13 cellular contexts compared by ENCODE assay signal in genomic region chr14:68619805-68620574, GRCh38.
DNase-seq lines count a peak whose midpoint lies in the region; ATAC-seq and TF ChIP-seq lines count a peak whose summit lies in the region.
"Had no signal": no experiment of that assay in that cellular context is flagged by ENCODE, and none has a peak within 500 bp of the region (broad histone marks: within the 10 kb centered on the region; RNA-seq: fewer than 3 reads in every experiment).

No MANE protein-coding gene starts in this region.

- intact Hi-C loops in Caco-2 (cut with micrococcal nuclease; ENCODE audit: unreplicated experiment) (loop anchor here (1.0 kb wide), 1 partner anchor 8 kb away; no protein-coding TSS in a partner anchor), PC-3 (cut with micrococcal nuclease) (no loop called here)

- H3K27ac ChIP-seq in PC-3 (ENCODE audit: low read length) (peak overlapping the region; percentile 48), fibroblast of lung (ENCODE audit: insufficient read depth, low read length) (no peak overlapping the region), mesodermal cell (ENCODE audit: low read depth, low read length, severe bottlenecking) (peak overlapping the region; percentile 76)
- H3K27ac ChIP-seq: upper lobe of left lung had no signal

- H3K9ac ChIP-seq in PC-3 (ENCODE audit: low read length) (no peak overlapping the region), fibroblast of lung (ENCODE audit: insufficient read depth, low read length) (no peak overlapping the region)

- peak overlapping the region; percentile 46 for H3K4me3 Mint-ChIP-seq in Caco-2 (ENCODE audit: unreplicated experiment)
- H3K4me3 Mint-ChIP-seq: nephron had no signal

- H3K79me2 ChIP-seq in PC-3 (ENCODE audit: low read length): no peaks in the 10 kb centered on the region
- no peaks in the 10 kb centered on the region for H3K79me2 ChIP-seq in fibroblast of lung (ENCODE audit: control insufficient read depth, insufficient read depth, low read length)

- BruUV-seq in Caco-2 (replicated peaks; lab: Mats Ljungman, UMichigan): TSS peak; percentile 86
- no TSS peak for BruUV-seq in PC-3 (replicated peaks; lab: Mats Ljungman, UMichigan)

- peaks cover 31% of the 10 kb centered on the region for H3K9me3 Mint-ChIP-seq in Caco-2 (ENCODE audit: unreplicated experiment)

- H3K27ac Mint-ChIP-seq in Caco-2 (ENCODE audit: unreplicated experiment): peak overlapping the region; percentile 93

- CTCF ChIA-PET in Caco-2 (lab: Charles Lee): no interaction called here
- CTCF ChIA-PET in PC-3 (lab: Charles Lee): no interaction called here

- H3K9me3 ChIP-seq in Caco-2 (peaks cover 36% of the 10 kb centered on the region), PC-3 (ENCODE audit: low read length) (peaks cover 22% of the 10 kb centered on the region), fibroblast of lung (ENCODE audit: control insufficient read depth, insufficient read depth, low read depth, low read length) (no peaks in the 10 kb centered on the region), mesodermal cell (ENCODE audit: control insufficient read depth, low read length) (peaks cover 25% of the 10 kb centered on the region)

- DNase-seq in Caco-2 (peak; percentile 80 to 91), PC-3 (peak; percentile 61), fibroblast of lung (ENCODE audit: low read depth in 2 of 2) (peak; percentile 44 to 63), GDM1 (lab: John Stamatoyannopoulos, UW) (no peak), COLO668 (lab: John Stamatoyannopoulos, UW; ENCODE audit: unreplicated experiment) (no peak), NCI-H2029 (lab: John Stamatoyannopoulos, UW) (no peak)
- DNase-seq: activated CD4-positive, alpha-beta T cell treated with anti-CD3 and anti-CD28 coated beads, Interleukin-2, amount 50 U/mL, for 4 hours; DND-41; kidney; upper lobe of left lung had no signal

- H3K36me3 Mint-ChIP-seq in Caco-2 (ENCODE audit: insufficient read depth, unreplicated experiment): peaks cover 6% of the 10 kb centered on the region

- WGBS in mesodermal cell (ENCODE audit: insufficient coverage in 2 of 2), 2 experiments: 43 to 55% methylated on average over 1 to 3 of the region's 3 CpGs

- H3F3A ChIP-seq in PC-3 (ENCODE audit: low read length, unreplicated experiment): no peaks in the 10 kb centered on the region

- peaks cover 9% of the 10 kb centered on the region for H3K4me1 Mint-ChIP-seq in Caco-2 (ENCODE audit: low read depth, unreplicated experiment)

- peak overlapping the region; percentile 40 for H3K4me2 ChIP-seq in PC-3 (ENCODE audit: low read length)
- no peak overlapping the region for H3K4me2 ChIP-seq in fibroblast of lung (ENCODE audit: extremely low read depth, insufficient read depth, low read length)

- H3K36me3 ChIP-seq in Caco-2 (ENCODE audit: control insufficient read depth, insufficient read depth, low read length): no peaks in the 10 kb centered on the region
- H3K36me3 ChIP-seq in PC-3 (ENCODE audit: low read depth, low read length): peaks cover 4% of the 10 kb centered on the region; the same call in 1 of the 2 replicates
- H3K36me3 ChIP-seq in fibroblast of lung (ENCODE audit: control insufficient read depth, insufficient read depth, low read length): no peaks in the 10 kb centered on the region
- no peaks in the 10 kb centered on the region for H3K36me3 ChIP-seq in mesodermal cell (ENCODE audit: control insufficient read depth, insufficient read depth, low read length)
- H3K36me3 ChIP-seq: upper lobe of left lung had no signal

- no peaks in the 10 kb centered on the region for H3K27me3 Mint-ChIP-seq in Caco-2 (ENCODE audit: insufficient read depth, unreplicated experiment)

- no peaks in the 10 kb centered on the region for H3K27me3 ChIP-seq in Caco-2 (replicated peaks; ENCODE audit: control insufficient read depth, insufficient read depth, low read length)
- H3K27me3 ChIP-seq in PC-3 (ENCODE audit: low read length): no peaks in the 10 kb centered on the region
- no peaks in the 10 kb centered on the region for H3K27me3 ChIP-seq in fibroblast of lung (ENCODE audit: control insufficient read depth, insufficient read depth, low read length)
- H3K27me3 ChIP-seq: upper lobe of left lung had no signal

- H3K4me1 ChIP-seq in Caco-2: peaks cover 25% of the 10 kb centered on the region
- peaks cover 14% of the 10 kb centered on the region for H3K4me1 ChIP-seq in PC-3 (ENCODE audit: insufficient read depth, low read length)
- no peaks in the 10 kb centered on the region for H3K4me1 ChIP-seq in fibroblast of lung (ENCODE audit: control insufficient read depth, extremely low read depth, insufficient read depth, low read length)
- peaks cover 19% of the 10 kb centered on the region for H3K4me1 ChIP-seq in mesodermal cell (ENCODE audit: control insufficient read depth, insufficient read depth, low read length, poor library complexity, severe bottlenecking)

- no peak for TF ChIP-seq CTCF in Caco-2 (IDR thresholded peaks at IDR 0.05; ENCODE audit: insufficient read depth in 1 of 2, low read depth in 1 of 2, low read length in 1 of 2, severe bottlenecking in 1 of 2, unreplicated experiment in 1 of 2)
- TF ChIP-seq CTCF in PC-3 (conservative IDR thresholded peaks at IDR 0.05; ENCODE audit: low read depth, low read length): no peak
- no peak for TF ChIP-seq CTCF in fibroblast of lung (conservative IDR thresholded peaks at IDR 0.05 in 1 of 2, IDR thresholded peaks at IDR 0.05 in 1 of 2; ENCODE audit: low read depth in 1 of 2, low read length in 2 of 2)

- H4K20me1 ChIP-seq in PC-3 (ENCODE audit: low read length) (no peaks in the 10 kb centered on the region), fibroblast of lung (ENCODE audit: control insufficient read depth, extremely low read depth, insufficient read depth, low read length) (no peaks in the 10 kb centered on the region)

- H2AFZ ChIP-seq in PC-3 (ENCODE audit: low read length) (peak overlapping the region; percentile 15; the same call in 1 of the 2 replicates), fibroblast of lung (ENCODE audit: low read length) (no peak overlapping the region)

- no peaks in the 10 kb centered on the region for H3K9me2 ChIP-seq in PC-3 (replicated peaks; ENCODE audit: low read length)

- ATAC-seq in PC-3 (peak; percentile 78), HG02588 (IDR thresholded peaks at IDR 0.05; ENCODE audit: unreplicated experiment) (no peak)

- H3K4me3 ChIP-seq in Caco-2 (ENCODE audit: low read depth, low read length) (no peak overlapping the region), PC-3 (ENCODE audit: low read length) (peak overlapping the region; percentile 10; the same call in 1 of the 2 replicates), fibroblast of lung (replicated peaks in 1 of 4; ENCODE audit: control extremely low read depth in 1 of 4, insufficient read depth in 1 of 4, low read depth in 3 of 4, low read length in 4 of 4) (no peak overlapping the region), mesodermal cell (ENCODE audit: extremely low read depth, insufficient read depth, low read length, poor library complexity, severe bottlenecking) (no peak overlapping the region)
- H3K4me3 ChIP-seq: upper lobe of left lung had no signal

- POLR2A ChIA-PET in Caco-2 (lab: Charles Lee): interaction anchor here (1.0 kb wide), 2 partner anchors 9 to 173 kb away, joined by 3 to 6 read pairs; partner anchors contain the start of gene ZFP36L1
- POLR2A ChIA-PET in PC-3 (lab: Charles Lee; ENCODE audit: unreplicated experiment): interaction anchor here (0.6 kb wide), 1 partner anchor 18 kb away, joined by 3 read pairs; no protein-coding TSS in a partner anchor

Comparison
In these comparisons a context has a peak if more than half of its experiments do, and no peak if none do; other contexts are left out.
1. DNase-seq: peak in Caco-2 (2 of 2), PC-3 (single experiment) and fibroblast of lung (2 of 2); none in GDM1 (single experiment), COLO668 (single experiment) and NCI-H2029 (single experiment).